ENCODE assay signal across 18 cellular contexts in the genomic region with DNA sequence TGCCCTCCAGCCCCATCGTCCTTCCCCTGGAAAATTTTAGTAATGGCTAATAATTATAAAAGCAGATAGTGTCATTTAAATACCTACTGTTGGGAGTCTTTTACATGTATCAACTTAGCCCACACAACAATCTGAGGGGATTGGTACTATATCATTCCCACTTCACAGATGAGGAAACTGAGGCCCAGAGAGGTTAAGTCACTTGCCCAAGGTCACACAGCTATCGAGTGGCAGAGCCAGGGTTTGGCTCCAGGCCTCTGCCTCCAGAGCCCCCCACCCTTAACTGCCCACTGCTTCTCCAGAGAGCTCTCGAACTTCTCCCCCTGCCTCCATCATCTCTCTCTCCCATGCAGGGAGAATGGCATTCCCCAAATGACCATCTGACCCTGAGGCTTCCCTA. TPM values are rescaled to one million over a fixed set of nuclear protein-coding genes. Genes with fewer than 3 reads are reported as not detected.
DNase-seq lines count a peak whose midpoint lies in the region; TF ChIP-seq lines count a peak whose summit lies in the region.
"Had no signal": no experiment of that assay in that cellular context is flagged by ENCODE, and none has a peak within 500 bp of the region (broad histone marks: within the 10 kb centered on the region; RNA-seq: fewer than 3 reads in every experiment).

No MANE protein-coding gene starts in this region.

- no peak overlapping the region for H3K4me3 Mint-ChIP-seq in neural progenitor cell
- H3K4me3 Mint-ChIP-seq: CD4-positive, alpha-beta memory T cell; H9 had no signal

- H3K79me2 ChIP-seq in neural progenitor cell (ENCODE audit: low read depth), result no peaks in the 10 kb centered on the region

- no peak overlapping the region for H3K9ac ChIP-seq in BLaER1 treated with 17β-estradiol and CSF1 and Interleukin-3, amounts not matched to agents 10 nM and 100 nM
- H3K9ac ChIP-seq in neural progenitor cell, result no peak overlapping the region

- peaks cover 5% of the 10 kb centered on the region for H3F3A ChIP-seq in neural progenitor cell (ENCODE audit: low read depth)

- H3K27ac Mint-ChIP-seq in neural progenitor cell, result peak overlapping the region; percentile 8
- H3K27ac Mint-ChIP-seq: CD4-positive, alpha-beta memory T cell had no signal

- WGBS in spleen, 5 donors, result 62 to 87% (median 69%) methylated on average over 3 of the region's 3 CpGs

- TF ChIP-seq CTCF in VCaP (conservative IDR thresholded peaks at IDR 0.05) (no peak), neural progenitor cell (IDR thresholded peaks at IDR 0.05) (no peak), spleen (IDR thresholded peaks at IDR 0.05 in 8 of 11, conservative IDR thresholded peaks at IDR 0.05 in 3 of 11) (no peak)

- peaks cover 24 to 39% (median 34%) of the 10 kb centered on the region in 11 experiments for H3K27me3 ChIP-seq in BLaER1 treated with 17β-estradiol and CSF1 and Interleukin-3, amounts not matched to agents 10 nM and 100 nM
- H3K27me3 ChIP-seq in neural progenitor cell (peaks cover 50% of the 10 kb centered on the region), spleen (replicated peaks in 1 of 7) (peaks cover 0 to 67% (median 16%) of the 10 kb centered on the region in 7 donors)
- H3K27me3 ChIP-seq: BE2C had no signal

- no peaks in the 10 kb centered on the region for H3K36me3 ChIP-seq in BLaER1 treated with 17β-estradiol and CSF1 and Interleukin-3, amounts not matched to agents 10 nM and 100 nM
- H3K36me3 ChIP-seq in neural progenitor cell (no peaks in the 10 kb centered on the region), spleen (no peaks in the 10 kb centered on the region)
- H3K36me3 ChIP-seq: BE2C had no signal

- H3K4me3 ChIP-seq in BLaER1 treated with 17β-estradiol and CSF1 and Interleukin-3, amounts not matched to agents 10 nM and 100 nM, result no peak overlapping the region
- no peak overlapping the region for H3K4me3 ChIP-seq in neural progenitor cell
- no peak overlapping the region for H3K4me3 ChIP-seq in spleen
- H3K4me3 ChIP-seq: GM12878 had no signal

- H3K36me3 Mint-ChIP-seq in neural progenitor cell, result no peaks in the 10 kb centered on the region
- H3K36me3 Mint-ChIP-seq: CD14-positive monocyte; CD4-positive, alpha-beta memory T cell had no signal

- H3K9me3 ChIP-seq in BLaER1 treated with 17β-estradiol and CSF1 and Interleukin-3, amounts not matched to agents 10 nM and 100 nM (replicated peaks in 1 of 11), result no peaks in the 10 kb centered on the region
- H3K9me3 ChIP-seq in neural progenitor cell (ENCODE audit: low read depth) (no peaks in the 10 kb centered on the region), spleen (no peaks in the 10 kb centered on the region)
- H3K9me3 ChIP-seq: BE2C had no signal

- H2AFZ ChIP-seq in neural progenitor cell (replicated peaks), result no peak overlapping the region

- peak overlapping the region in 7 of 11 experiments; percentile 54 to 75 (median 67); a peak in 13 of 22 replicates for H3K4me2 ChIP-seq in BLaER1 treated with 17β-estradiol and CSF1 and Interleukin-3, amounts not matched to agents 10 nM and 100 nM
- H3K4me2 ChIP-seq in neural progenitor cell, result no peak overlapping the region

- TF ChIP-seq POLR2A in spleen (IDR thresholded peaks at IDR 0.05), result no peak

- intact Hi-C loops in spleen (cut with DNase I; ENCODE audit: low total_unique reads), result no loop called here

- peaks cover 0 to 19% (median 11%) of the 10 kb centered on the region in 11 experiments; a peak in 11 of 22 replicates for H4K20me1 ChIP-seq in BLaER1 treated with 17β-estradiol and CSF1 and Interleukin-3, amounts not matched to agents 10 nM and 100 nM
- no peaks in the 10 kb centered on the region for H4K20me1 ChIP-seq in neural progenitor cell (ENCODE audit: low read depth)

- no peaks in the 10 kb centered on the region for H3K9me3 Mint-ChIP-seq in neural progenitor cell
- H3K9me3 Mint-ChIP-seq: CD14-positive monocyte; CD4-positive, alpha-beta memory T cell had no signal

- DNase-seq in neural progenitor cell (ENCODE audit: low spot score) (no peak), spleen (peak; percentile 24), COLO829 (ENCODE audit: low spot score) (no peak), DMS53 (lab: John Stamatoyannopoulos, UW) (no peak), retina (no peak)
- DNase-seq: ACHN; BE2C; Calu3; CD4-positive, alpha-beta memory T cell; DND-41; EL; GOT3; H9 had no signal

- H3K27ac ChIP-seq in BLaER1 treated with 17β-estradiol and CSF1 and Interleukin-3, amounts not matched to agents 10 nM and 100 nM, result no peak overlapping the region
- H3K27ac ChIP-seq in VCaP, result peak overlapping the region; percentile 72; the same call in 1 of the 2 replicates
- H3K27ac ChIP-seq in neural progenitor cell, result no peak overlapping the region
- H3K27ac ChIP-seq in spleen, result no peak overlapping the region

- H3K4me1 Mint-ChIP-seq in neural progenitor cell, result no peaks in the 10 kb centered on the region
- H3K4me1 Mint-ChIP-seq: CD14-positive monocyte had no signal

- peaks cover 30% of the 10 kb centered on the region for H3K27me3 Mint-ChIP-seq in neural progenitor cell (ENCODE audit: insufficient read depth, low read depth)

- peaks cover 6 to 45% (median 33%) of the 10 kb centered on the region in 10 experiments; a peak in 17 of 20 replicates for H3K4me1 ChIP-seq in BLaER1 treated with 17β-estradiol and CSF1 and Interleukin-3, amounts not matched to agents 10 nM and 100 nM
- H3K4me1 ChIP-seq in neural progenitor cell (no peaks in the 10 kb centered on the region), spleen (peaks cover 0 to 6% (median 0%) of the 10 kb centered on the region in 6 donors)

RNA-seq across cellular contexts. Expression of a gene that starts 7.4 kb away (rescaled TPM):
- total RNA-seq in neural progenitor cell (ENCODE audit: low replicate concordance) (0.09 and 0.32 TPM in 2 replicates), spleen (1 to 10 TPM in 1 of 7 donors, under 1 TPM in 6; 0.20 to 2.5 (median 0.60) TPM)
- under 1 TPM; 0.02 to 0.03 (median 0.02) TPM for polyA plus RNA-seq in spleen
- total RNA-seq: Calu3, G401 had no signal
- polyA plus RNA-seq: CD14-positive monocyte had no signal
